In genomic region chr6:35297541-35298481, GRCh38 we compare ENCODE assay signal across 1 cellular context.
TF ChIP-seq lines count a peak whose summit lies in the region.

DEF6 (plus strand) TSS chr6:35297818; CDS start chr6:35297857, 39 bp downstream.

TF ChIP-seq in K562, 482 proteins besides CTCF, POLR2A, EP300 and RAD21 (continued from another document and continues in another):
- TF ChIP-seq HMBOX1 (IDR thresholded peaks at IDR 0.05) (no peak), ZNF79 (CRISPR knock-in tag; IDR thresholded peaks at IDR 0.05; ENCODE audit: low read depth) (no peak), PTRF (tag; IDR thresholded peaks at IDR 0.05) (no peak), ZBTB9 (CRISPR knock-in tag; IDR thresholded peaks at IDR 0.05) (peak; percentile 49; the same call in 1 of the 2 replicates), FOXP4 (CRISPR knock-in tag; IDR thresholded peaks at IDR 0.05; ENCODE audit: borderline replicate concordance) (no peak), SLC30A9 (CRISPR knock-in tag; IDR thresholded peaks at IDR 0.05) (no peak), ZNF444 (CRISPR knock-in tag; IDR thresholded peaks at IDR 0.05) (no peak), XRCC4 (IDR thresholded peaks at IDR 0.05; ENCODE audit: extremely low read depth, insufficient read depth, insufficient read length) (no peak), ID3 (CRISPR knock-in tag; IDR thresholded peaks at IDR 0.05) (no peak), ID3 (tag; IDR thresholded peaks at IDR 0.05) (no peak), MTA3 (IDR thresholded peaks at IDR 0.05; ENCODE audit: borderline replicate concordance) (no peak; the same call in 1 of the 2 replicates), XRCC3 (IDR thresholded peaks at IDR 0.05) (no peak), ZNF41 (CRISPR knock-in tag; conservative IDR thresholded peaks at IDR 0.05) (0 out of 2 replicates have a peak, but pooled peaks have one; percentile 5), ZNF140 (CRISPR knock-in tag; IDR thresholded peaks at IDR 0.05) (no peak), BRF1 (IDR thresholded peaks at IDR 0.05; ENCODE audit: borderline replicate concordance, extremely low read depth, insufficient read length) (no peak), LEF1 (IDR thresholded peaks at IDR 0.05) (no peak), MAFG (tag; conservative IDR thresholded peaks at IDR 0.05) (no peak), CBFA2T3 (IDR thresholded peaks at IDR 0.05) (peak; percentile 30), TCF7L2 (IDR thresholded peaks at IDR 0.05; ENCODE audit: low read depth, low read length) (peak; percentile 38; the same call in 1 of the 2 replicates), MCM7 (IDR thresholded peaks at IDR 0.05) (no peak), SIRT6 (IDR thresholded peaks at IDR 0.05; ENCODE audit: low read depth, low read length) (no peak), GTF2F1 (IDR thresholded peaks at IDR 0.05; ENCODE audit: low read depth, low read length) (no peak), PRPF4 (IDR thresholded peaks at IDR 0.05; ENCODE audit: insufficient read depth, low read depth, low read length, poor library complexity, severe bottlenecking) (no peak), THRAP3 (IDR thresholded peaks at IDR 0.05; ENCODE audit: borderline replicate concordance) (no peak), RBM14 (IDR thresholded peaks at IDR 0.05; ENCODE audit: borderline replicate concordance, insufficient read depth, low read depth, low read length) (no peak), MXD1 (CRISPR knock-in tag; IDR thresholded peaks at IDR 0.05; ENCODE audit: borderline replicate concordance, poor library complexity, severe bottlenecking) (no peak), MITF (IDR thresholded peaks at IDR 0.05) (no peak), ZNF717 (CRISPR knock-in tag; IDR thresholded peaks at IDR 0.05) (no peak), CHD2 (IDR thresholded peaks at IDR 0.05; ENCODE audit: low read depth, low read length) (peak; percentile 17; the same call in 1 of the 2 replicates), NFE2 (IDR thresholded peaks at IDR 0.05; ENCODE audit: low read depth) (0 out of 2 replicates have a peak, but pooled peaks have one; percentile 20), CBX8 (IDR thresholded peaks at IDR 0.05; ENCODE audit: borderline replicate concordance, extremely low read depth, low read depth, low read length, poor library complexity, severe bottlenecking) (no peak), ZNF445 (CRISPR knock-in tag; IDR thresholded peaks at IDR 0.05; ENCODE audit: low read depth) (no peak), CREB5 (CRISPR knock-in tag; IDR thresholded peaks at IDR 0.05) (no peak), ZNF395 (CRISPR knock-in tag; IDR thresholded peaks at IDR 0.05) (no peak; the same call in 1 of the 2 replicates), SMARCE1 (IDR thresholded peaks at IDR 0.05) (no peak; the same call in 1 of the 2 replicates), ATF7 (IDR thresholded peaks at IDR 0.05) (peak; percentile 67), FOXJ2 (tag; IDR thresholded peaks at IDR 0.05) (no peak), ASH1L (IDR thresholded peaks at IDR 0.05; ENCODE audit: borderline replicate concordance, low read depth, partially characterized antibody) (no peak), CBX2 (IDR thresholded peaks at IDR 0.05; ENCODE audit: insufficient read depth, low read length, poor library complexity, severe bottlenecking) (no peak), E2F6 (IDR thresholded peaks at IDR 0.05; ENCODE audit: borderline replicate concordance in 1 of 2, extremely low read depth in 1 of 2, insufficient read depth in 1 of 2, insufficient read length in 1 of 2, low read depth in 1 of 2, low read length in 1 of 2, poor library complexity in 1 of 2, severe bottlenecking in 1 of 2) (peak; percentile 85 to 94), ZNF12 (CRISPR knock-in tag; IDR thresholded peaks at IDR 0.05) (no peak), HDAC2 (IDR thresholded peaks at IDR 0.05) (no peak)
